Comparison of ENCODE assay signal across 29 cellular contexts in the genomic region with DNA sequence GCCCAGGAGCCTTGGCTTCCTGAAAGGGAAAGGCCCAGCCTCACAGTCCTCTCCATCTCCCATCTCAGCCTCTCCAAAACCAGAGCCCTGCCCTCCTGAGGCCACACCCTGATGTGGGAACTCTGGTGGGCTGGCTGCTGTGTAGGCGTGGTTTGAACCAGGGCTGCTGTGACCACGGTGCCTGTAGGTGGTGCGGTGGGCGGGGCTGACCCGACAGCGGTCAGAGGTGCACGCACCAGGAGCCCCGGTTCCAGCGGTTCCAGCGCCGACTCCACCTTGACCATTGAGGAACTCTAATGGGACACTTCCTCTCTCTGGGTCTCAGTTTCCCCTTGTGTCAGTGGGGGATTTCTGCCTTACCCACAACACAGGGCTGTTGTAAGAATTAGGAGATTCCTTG. TPM values are rescaled to one million over a fixed set of nuclear protein-coding genes. Genes with fewer than 3 reads are reported as not detected.
DNase-seq lines count a peak whose midpoint lies in the region; ATAC-seq and TF ChIP-seq lines count a peak whose summit lies in the region.
"Had no signal": no experiment of that assay in that cellular context is flagged by ENCODE, and none has a peak within 500 bp of the region (broad histone marks: within the 10 kb centered on the region; RNA-seq: fewer than 3 reads in every experiment).

No MANE protein-coding gene starts in this region.

- peaks cover 46% of the 10 kb centered on the region for H3K27me3 Mint-ChIP-seq in activated CD8-positive, alpha-beta T cell treated with anti-CD3 and anti-CD28 coated beads, Interleukin-2, amount 10 ng/mL, durations not matched to agents 7 days and 5 days (ENCODE audit: low read depth)
- H3K27me3 Mint-ChIP-seq in activated CD8-positive, alpha-beta T cell treated with anti-CD3 and anti-CD28 coated beads for 36 hours = peaks cover 41% of the 10 kb centered on the region
- H3K27me3 Mint-ChIP-seq in effector memory CD8-positive, alpha-beta T cell = no peaks in the 10 kb centered on the region
- H3K27me3 Mint-ChIP-seq: naive thymus-derived CD8-positive, alpha-beta T cell had no signal

- H3K4me3 Mint-ChIP-seq in activated CD8-positive, alpha-beta T cell treated with anti-CD3 and anti-CD28 coated beads, Interleukin-2, amount 10 ng/mL, durations not matched to agents 7 days and 5 days = no peak overlapping the region
- no peak overlapping the region for H3K4me3 Mint-ChIP-seq in activated CD8-positive, alpha-beta T cell treated with anti-CD3 and anti-CD28 coated beads for 36 hours
- peak overlapping the region; percentile 98 to 99 for H3K4me3 Mint-ChIP-seq in effector memory CD8-positive, alpha-beta T cell

- no peak overlapping the region for H2AFZ ChIP-seq in Loucy (ENCODE audit: low read length)

- H3K4me1 Mint-ChIP-seq in activated CD8-positive, alpha-beta T cell treated with anti-CD3 and anti-CD28 coated beads, Interleukin-2, amount 10 ng/mL, durations not matched to agents 7 days and 5 days (ENCODE audit: low read depth) = peaks cover 55% of the 10 kb centered on the region
- peaks cover 45% of the 10 kb centered on the region for H3K4me1 Mint-ChIP-seq in activated CD8-positive, alpha-beta T cell treated with anti-CD3 and anti-CD28 coated beads for 36 hours (ENCODE audit: low read depth)
- peaks cover 79 to 83% of the 10 kb centered on the region in 2 donors for H3K4me1 Mint-ChIP-seq in effector memory CD8-positive, alpha-beta T cell (ENCODE audit: low read depth in 2 of 2)

- H3K4me1 ChIP-seq in Loucy (ENCODE audit: insufficient read depth, low read length, poor library complexity, severe bottlenecking) (peaks cover 51% of the 10 kb centered on the region), spleen (peaks cover 11 to 79% (median 53%) of the 10 kb centered on the region in 6 donors)

- H3K36me3 ChIP-seq in Loucy (ENCODE audit: insufficient read depth, low read length) (peaks cover 12% of the 10 kb centered on the region; the same call in 1 of the 2 replicates), spleen (peaks cover 0 to 25% (median 0%) of the 10 kb centered on the region in 6 donors)
- H3K36me3 ChIP-seq: adrenal gland had no signal

- peak; percentile 41 for DNase-seq in activated CD8-positive, alpha-beta T cell treated with anti-CD3 and anti-CD28 coated beads, Interleukin-2, amount 10 ng/mL, durations not matched to agents 7 days and 5 days
- DNase-seq in activated CD8-positive, alpha-beta T cell treated with anti-CD3 and anti-CD28 coated beads for 36 hours = no peak
- no peak for DNase-seq in effector memory CD8-positive, alpha-beta T cell
- DNase-seq in spleen (peak; percentile 78), left lobe of liver (ENCODE audit: low spot score) (no peak), NCI-H510A treated with DMSO at 0.1 percent for 48 hours (lab: John Stamatoyannopoulos, UW) (no peak)
- DNase-seq in activated T-cell treated with anti-CD3 and anti-CD28 coated beads, Interleukin-2, amount 50 U/mL, for 48 hours = no peak
- DNase-seq: activated effector memory CD4-positive, alpha-beta T cell treated with anti-CD3 and anti-CD28 coated beads, Interleukin-2, amount 50 U/mL, for 16 hours; adrenal gland; DMS153; foreskin fibroblast; hippocampal formation; kidney glomerular epithelial cell; mesenchymal stem cell; naive thymus-derived CD8-positive, alpha-beta T cell; NCI-H1417; NCI-H2171; SHP77; stimulated activated CD4-positive, alpha-beta T cell treated with anti-CD3 and anti-CD28 coated beads, Interleukin-2, amount 100 ng/mL, for 48 hours; T-helper 1 cell had no signal

- H4K20me1 ChIP-seq in Loucy (ENCODE audit: insufficient read depth, low read length, poor library complexity, severe bottlenecking) = peaks cover 39% of the 10 kb centered on the region

- peak overlapping the region; percentile 83 for H3K9ac ChIP-seq in Loucy (ENCODE audit: low read depth, low read length, poor library complexity, severe bottlenecking)

- no peak for ATAC-seq in activated CD8-positive, alpha-beta T cell treated with anti-CD3 and anti-CD28 coated beads, Interleukin-2, amount 10 ng/mL, durations not matched to agents 7 days and 5 days
- no peak for ATAC-seq in activated CD8-positive, alpha-beta T cell treated with anti-CD3 and anti-CD28 coated beads for 36 hours
- no peak for ATAC-seq in effector memory CD8-positive, alpha-beta T cell (replicated peaks)
- ATAC-seq in left lobe of liver = no peak
- ATAC-seq: naive thymus-derived CD8-positive, alpha-beta T cell had no signal

- H3K36me3 Mint-ChIP-seq in activated CD8-positive, alpha-beta T cell treated with anti-CD3 and anti-CD28 coated beads, Interleukin-2, amount 10 ng/mL, durations not matched to agents 7 days and 5 days (ENCODE audit: low read depth) = peaks cover 6% of the 10 kb centered on the region
- no peaks in the 10 kb centered on the region for H3K36me3 Mint-ChIP-seq in activated CD8-positive, alpha-beta T cell treated with anti-CD3 and anti-CD28 coated beads for 36 hours (ENCODE audit: low read depth)
- H3K36me3 Mint-ChIP-seq in effector memory CD8-positive, alpha-beta T cell (ENCODE audit: insufficient read depth) = peaks cover 57% of the 10 kb centered on the region

- no peak for TF ChIP-seq POLR2A in spleen (IDR thresholded peaks at IDR 0.05)

- CTCF ChIA-PET in activated CD8-positive, alpha-beta T cell treated with anti-CD3 and anti-CD28 coated beads, Interleukin-2, amount 10 ng/mL, durations not matched to agents 7 days and 5 days (lab: Charles Lee) = interaction anchor here (2.7 kb wide), 1 partner anchor 12 kb away, joined by 6 read pairs; no protein-coding TSS in a partner anchor
- CTCF ChIA-PET in activated CD8-positive, alpha-beta T cell treated with anti-CD3 and anti-CD28 coated beads for 36 hours (lab: Charles Lee) = no interaction called here

- POLR2A ChIA-PET in activated CD8-positive, alpha-beta T cell treated with anti-CD3 and anti-CD28 coated beads, Interleukin-2, amount 10 ng/mL, durations not matched to agents 7 days and 5 days (lab: Charles Lee) = no interaction called here
- POLR2A ChIA-PET in activated CD8-positive, alpha-beta T cell treated with anti-CD3 and anti-CD28 coated beads for 36 hours (lab: Charles Lee) = no interaction called here

- H3K4me3 ChIP-seq in Loucy (ENCODE audit: low read length, poor library complexity, severe bottlenecking) (peak overlapping the region; percentile 79), spleen (no peak overlapping the region)
- H3K4me3 ChIP-seq: adrenal gland, skin epidermis had no signal

- H3K9me3 ChIP-seq in Loucy (ENCODE audit: insufficient read depth, low read depth, low read length) (no peaks in the 10 kb centered on the region), spleen (no peaks in the 10 kb centered on the region)
- H3K9me3 ChIP-seq: adrenal gland had no signal

- 19 to 75% (median 60%) methylated on average over 7 to 11 of the region's 11 CpGs for WGBS in spleen, 5 donors

- no peaks in the 10 kb centered on the region for H3K9me2 ChIP-seq in Loucy (replicated peaks; ENCODE audit: low read depth, low read length)

- H3K4me2 ChIP-seq in Loucy (ENCODE audit: low read depth, low read length, poor library complexity, severe bottlenecking) = peak overlapping the region; percentile 92

- TF ChIP-seq CTCF in activated CD8-positive, alpha-beta T cell treated with anti-CD3 and anti-CD28 coated beads for 36 hours (IDR thresholded peaks at IDR 0.05) = no peak
- TF ChIP-seq CTCF in Loucy (conservative IDR thresholded peaks at IDR 0.05; ENCODE audit: low read length) (no peak), spleen (IDR thresholded peaks at IDR 0.05 in 8 of 11, conservative IDR thresholded peaks at IDR 0.05 in 3 of 11) (no peak)

- intact Hi-C loops in activated CD8-positive, alpha-beta T cell treated with anti-CD3 and anti-CD28 coated beads for 36 hours (cut with micrococcal nuclease) = no loop called here
- intact Hi-C loops in spleen (cut with DNase I; ENCODE audit: low total_unique reads) = no loop called here

- H3F3A ChIP-seq in Loucy (ENCODE audit: low read depth) = no peaks in the 10 kb centered on the region

- H3K27me3 ChIP-seq in Loucy (ENCODE audit: insufficient read depth, low read length, poor library complexity, severe bottlenecking) (no peaks in the 10 kb centered on the region), spleen (replicated peaks in 1 of 7) (peaks cover 0 to 61% (median 0%) of the 10 kb centered on the region in 7 donors)
- H3K27me3 ChIP-seq: adrenal gland had no signal

- peaks cover 91% of the 10 kb centered on the region for H3K79me2 ChIP-seq in Loucy (ENCODE audit: insufficient read depth, low read length)

- H3K27ac ChIP-seq in spleen = peak overlapping the region in 1 of 8 donors; percentile 16
- H3K27ac ChIP-seq: adrenal gland, C4-2B, epithelial cell of prostate, skin epidermis, VCaP had no signal

- H3K27ac Mint-ChIP-seq in activated CD8-positive, alpha-beta T cell treated with anti-CD3 and anti-CD28 coated beads, Interleukin-2, amount 10 ng/mL, durations not matched to agents 7 days and 5 days = no peak overlapping the region
- no peak overlapping the region for H3K27ac Mint-ChIP-seq in activated CD8-positive, alpha-beta T cell treated with anti-CD3 and anti-CD28 coated beads for 36 hours
- H3K27ac Mint-ChIP-seq in effector memory CD8-positive, alpha-beta T cell = peak overlapping the region; percentile 79 to 90
- H3K27ac Mint-ChIP-seq: progenitor cell of endocrine pancreas had no signal

- H3K9me3 Mint-ChIP-seq in activated CD8-positive, alpha-beta T cell treated with anti-CD3 and anti-CD28 coated beads, Interleukin-2, amount 10 ng/mL, durations not matched to agents 7 days and 5 days (ENCODE audit: insufficient read depth) = no peaks in the 10 kb centered on the region
- no peaks in the 10 kb centered on the region for H3K9me3 Mint-ChIP-seq in activated CD8-positive, alpha-beta T cell treated with anti-CD3 and anti-CD28 coated beads for 36 hours
- no peaks in the 10 kb centered on the region for H3K9me3 Mint-ChIP-seq in effector memory CD8-positive, alpha-beta T cell
- H3K9me3 Mint-ChIP-seq: naive thymus-derived CD8-positive, alpha-beta T cell had no signal

RNA-seq across cellular contexts. Expression of gene RAP1GAP2, which starts 2.4 kb away (rescaled TPM):
- total RNA-seq in activated CD8-positive, alpha-beta T cell treated with anti-CD3 and anti-CD28 coated beads, Interleukin-2, amount 10 ng/mL, durations not matched to agents 7 days and 5 days = 10 to 100 TPM in 1 of 2 experiments, 1 to 10 TPM in 1; 9.4 to 11.0 TPM
- total RNA-seq in activated CD8-positive, alpha-beta T cell treated with anti-CD3 and anti-CD28 coated beads for 36 hours = under 1 TPM; 0.31 to 0.50 TPM
- total RNA-seq in spleen (10 to 100 TPM; 12.3 to 32.7 (median 14.5) TPM), left lobe of liver (1.9 TPM)
- polyA plus RNA-seq in spleen = 1 to 10 TPM; 1.2 to 2.7 (median 1.5) TPM

RNA-seq across cellular contexts. Expression of gene CCDC92B, which starts 49.2 kb away (rescaled TPM):
- total RNA-seq in activated CD8-positive, alpha-beta T cell treated with anti-CD3 and anti-CD28 coated beads, Interleukin-2, amount 10 ng/mL, durations not matched to agents 7 days and 5 days = not detected
- total RNA-seq in activated CD8-positive, alpha-beta T cell treated with anti-CD3 and anti-CD28 coated beads for 36 hours = under 1 TPM in 1 of 2 experiments, not detected in 1; 0.09 TPM
- total RNA-seq in spleen = under 1 TPM in 4 of 7 donors, not detected in 3; 0.14 to 0.26 (median 0.22) TPM
- under 1 TPM; 0.03 to 0.20 (median 0.06) TPM for polyA plus RNA-seq in spleen
- total RNA-seq in left lobe of liver = not detected
- total RNA-seq: bronchial epithelial cell, dermis microvascular lymphatic vessel endothelial cell, LHCN-M2 had no signal
- polyA plus RNA-seq: naive thymus-derived CD8-positive, alpha-beta T cell had no signal

Comparison
In these comparisons a context has a peak if more than half of its experiments do, and no peak if none do; other contexts are left out.
1. DNase-seq: peak in activated CD8-positive, alpha-beta T cell treated with anti-CD3 and anti-CD28 coated beads, Interleukin-2, amount 10 ng/mL, durations not matched to agents 7 days and 5 days (single experiment) and spleen (single experiment); none in activated CD8-positive, alpha-beta T cell treated with anti-CD3 and anti-CD28 coated beads for 36 hours (single experiment), effector memory CD8-positive, alpha-beta T cell (0 of 3), left lobe of liver (single experiment), activated T-cell treated with anti-CD3 and anti-CD28 coated beads, Interleukin-2, amount 50 U/mL, for 48 hours (0 of 2) and NCI-H510A treated with DMSO at 0.1 percent for 48 hours (single experiment).
2. H3K27ac Mint-ChIP-seq: peak in effector memory CD8-positive, alpha-beta T cell (2 of 2); none in activated CD8-positive, alpha-beta T cell treated with anti-CD3 and anti-CD28 coated beads, Interleukin-2, amount 10 ng/mL, durations not matched to agents 7 days and 5 days (single experiment) and activated CD8-positive, alpha-beta T cell treated with anti-CD3 and anti-CD28 coated beads for 36 hours (single experiment).
3. H3K4me3 Mint-ChIP-seq: peak in effector memory CD8-positive, alpha-beta T cell (2 of 2); none in activated CD8-positive, alpha-beta T cell treated with anti-CD3 and anti-CD28 coated beads, Interleukin-2, amount 10 ng/mL, durations not matched to agents 7 days and 5 days (single experiment) and activated CD8-positive, alpha-beta T cell treated with anti-CD3 and anti-CD28 coated beads for 36 hours (single experiment).